In genomic region chr10:85786401-85786899, GRCh38 we compare ENCODE assay signal across 13 cellular contexts.
DNase-seq lines count a peak whose midpoint lies in the region; FAIRE-seq and TF ChIP-seq lines count a peak whose summit lies in the region.
"Had no signal": no experiment of that assay in that cellular context is flagged by ENCODE, and none has a peak within 500 bp of the region (broad histone marks: within the 10 kb centered on the region; RNA-seq: fewer than 3 reads in every experiment).

No MANE protein-coding gene starts in this region.

- no peaks in the 10 kb centered on the region for H3K9me3 Mint-ChIP-seq in activated CD4-positive, alpha-beta memory T cell treated with anti-CD3 and anti-CD28 coated beads for 36 hours
- H3K9me3 Mint-ChIP-seq in activated CD4-positive, alpha-beta memory T cell treated with anti-CD3 and anti-CD28 coated beads, Interleukin-2, amount 10 ng/mL, durations not matched to agents 7 days and 5 days: no peaks in the 10 kb centered on the region
- H3K9me3 Mint-ChIP-seq in endodermal cell: no peaks in the 10 kb centered on the region
- H3K9me3 Mint-ChIP-seq in progenitor cell of endocrine pancreas (ENCODE audit: low read depth): no peaks in the 10 kb centered on the region
- H3K9me3 Mint-ChIP-seq: activated naive CD8-positive, alpha-beta T cell treated with anti-CD3 and anti-CD28 coated beads, Interleukin-2, amount 10 ng/mL, durations not matched to agents 7 days and 5 days had no signal

- peaks cover 3% of the 10 kb centered on the region for H3K27me3 Mint-ChIP-seq in activated CD4-positive, alpha-beta memory T cell treated with anti-CD3 and anti-CD28 coated beads for 36 hours
- H3K27me3 Mint-ChIP-seq in activated CD4-positive, alpha-beta memory T cell treated with anti-CD3 and anti-CD28 coated beads, Interleukin-2, amount 10 ng/mL, durations not matched to agents 7 days and 5 days: no peaks in the 10 kb centered on the region
- H3K27me3 Mint-ChIP-seq in endodermal cell (ENCODE audit: insufficient read depth): no peaks in the 10 kb centered on the region
- peaks cover 18% of the 10 kb centered on the region for H3K27me3 Mint-ChIP-seq in progenitor cell of endocrine pancreas
- H3K27me3 Mint-ChIP-seq: activated naive CD8-positive, alpha-beta T cell treated with anti-CD3 and anti-CD28 coated beads, Interleukin-2, amount 10 ng/mL, durations not matched to agents 7 days and 5 days had no signal

- FAIRE-seq in frontal cortex (lab: Jason Lieb, UNC): no peak
- FAIRE-seq: TTC549 had no signal

- CTCF ChIA-PET in activated CD4-positive, alpha-beta memory T cell treated with anti-CD3 and anti-CD28 coated beads for 36 hours (lab: Charles Lee): no interaction called here
- CTCF ChIA-PET in activated CD4-positive, alpha-beta memory T cell treated with anti-CD3 and anti-CD28 coated beads, Interleukin-2, amount 10 ng/mL, durations not matched to agents 7 days and 5 days (lab: Charles Lee): no interaction called here

- 53 to 71% methylated on average over 4 to 10 of the region's 10 CpGs for WGBS in endodermal cell (ENCODE audit: insufficient coverage in 1 of 2, insufficient read length in 1 of 2), 2 experiments

- intact Hi-C loops in activated CD4-positive, alpha-beta memory T cell treated with anti-CD3 and anti-CD28 coated beads for 36 hours (cut with micrococcal nuclease): no loop called here

- H3K27ac Mint-ChIP-seq in activated CD4-positive, alpha-beta memory T cell treated with anti-CD3 and anti-CD28 coated beads for 36 hours: no peak overlapping the region
- no peak overlapping the region for H3K27ac Mint-ChIP-seq in activated CD4-positive, alpha-beta memory T cell treated with anti-CD3 and anti-CD28 coated beads, Interleukin-2, amount 10 ng/mL, durations not matched to agents 7 days and 5 days
- H3K27ac Mint-ChIP-seq in endodermal cell: no peak overlapping the region
- no peak overlapping the region for H3K27ac Mint-ChIP-seq in progenitor cell of endocrine pancreas
- H3K27ac Mint-ChIP-seq: activated naive CD8-positive, alpha-beta T cell treated with anti-CD3 and anti-CD28 coated beads, Interleukin-2, amount 10 ng/mL, durations not matched to agents 7 days and 5 days; B cell had no signal

- peak; percentile 14 for DNase-seq in activated CD4-positive, alpha-beta memory T cell treated with anti-CD3 and anti-CD28 coated beads for 36 hours
- no peak for DNase-seq in activated CD4-positive, alpha-beta memory T cell treated with anti-CD3 and anti-CD28 coated beads, Interleukin-2, amount 10 ng/mL, durations not matched to agents 7 days and 5 days
- DNase-seq in NCI-H146 (lab: John Stamatoyannopoulos, UW): peak; percentile 97
- peak; percentile 83 for DNase-seq in endodermal cell
- no peak for DNase-seq in progenitor cell of endocrine pancreas (ENCODE audit: low spot score, unreplicated experiment)
- no peak for DNase-seq in frontal cortex (ENCODE audit: low spot score in 2 of 2)
- no peak for DNase-seq in NCI-H1930 (lab: John Stamatoyannopoulos, UW)
- DNase-seq in G401 (ENCODE audit: low spot score): no peak
- DNase-seq: activated naive CD8-positive, alpha-beta T cell treated with anti-CD3 and anti-CD28 coated beads, Interleukin-2, amount 10 ng/mL, durations not matched to agents 7 days and 5 days; effector memory CD4-positive, alpha-beta T cell had no signal

- POLR2A ChIA-PET in activated CD4-positive, alpha-beta memory T cell treated with anti-CD3 and anti-CD28 coated beads for 36 hours (lab: Charles Lee): no interaction called here
- POLR2A ChIA-PET in activated CD4-positive, alpha-beta memory T cell treated with anti-CD3 and anti-CD28 coated beads, Interleukin-2, amount 10 ng/mL, durations not matched to agents 7 days and 5 days (lab: Charles Lee): no interaction called here

- H3K4me3 Mint-ChIP-seq in activated CD4-positive, alpha-beta memory T cell treated with anti-CD3 and anti-CD28 coated beads for 36 hours: no peak overlapping the region
- no peak overlapping the region for H3K4me3 Mint-ChIP-seq in activated CD4-positive, alpha-beta memory T cell treated with anti-CD3 and anti-CD28 coated beads, Interleukin-2, amount 10 ng/mL, durations not matched to agents 7 days and 5 days
- H3K4me3 Mint-ChIP-seq in endodermal cell (no peak overlapping the region), progenitor cell of endocrine pancreas (ENCODE audit: low read depth) (no peak overlapping the region)
- H3K4me3 Mint-ChIP-seq: activated naive CD8-positive, alpha-beta T cell treated with anti-CD3 and anti-CD28 coated beads, Interleukin-2, amount 10 ng/mL, durations not matched to agents 7 days and 5 days; B cell had no signal

- in situ Hi-C loops in G401 (cut with HindIII; ENCODE audit: low sequenced_read_pairs): no loop called here

- H3K4me3 ChIP-seq in endodermal cell (ENCODE audit: low read length): no peak overlapping the region

- H3K9ac ChIP-seq in endodermal cell (ENCODE audit: extremely low read depth, low read length, poor library complexity, severe bottlenecking): no peak overlapping the region

- H3K4me1 ChIP-seq in endodermal cell (ENCODE audit: control insufficient read depth, insufficient read depth, low read length): no peaks in the 10 kb centered on the region

- no peaks in the 10 kb centered on the region for H3K4me1 Mint-ChIP-seq in activated CD4-positive, alpha-beta memory T cell treated with anti-CD3 and anti-CD28 coated beads for 36 hours (ENCODE audit: low read depth)
- H3K4me1 Mint-ChIP-seq in activated CD4-positive, alpha-beta memory T cell treated with anti-CD3 and anti-CD28 coated beads, Interleukin-2, amount 10 ng/mL, durations not matched to agents 7 days and 5 days: no peaks in the 10 kb centered on the region
- H3K4me1 Mint-ChIP-seq in endodermal cell (peaks cover 11% of the 10 kb centered on the region), progenitor cell of endocrine pancreas (ENCODE audit: low read depth) (no peaks in the 10 kb centered on the region)
- H3K4me1 Mint-ChIP-seq: activated naive CD8-positive, alpha-beta T cell treated with anti-CD3 and anti-CD28 coated beads, Interleukin-2, amount 10 ng/mL, durations not matched to agents 7 days and 5 days; B cell had no signal

- H3K36me3 Mint-ChIP-seq in activated CD4-positive, alpha-beta memory T cell treated with anti-CD3 and anti-CD28 coated beads for 36 hours: no peaks in the 10 kb centered on the region
- H3K36me3 Mint-ChIP-seq in activated CD4-positive, alpha-beta memory T cell treated with anti-CD3 and anti-CD28 coated beads, Interleukin-2, amount 10 ng/mL, durations not matched to agents 7 days and 5 days (ENCODE audit: low read depth): no peaks in the 10 kb centered on the region
- H3K36me3 Mint-ChIP-seq in endodermal cell (ENCODE audit: low read depth) (no peaks in the 10 kb centered on the region), progenitor cell of endocrine pancreas (ENCODE audit: insufficient read depth) (no peaks in the 10 kb centered on the region)
- H3K36me3 Mint-ChIP-seq: activated naive CD8-positive, alpha-beta T cell treated with anti-CD3 and anti-CD28 coated beads, Interleukin-2, amount 10 ng/mL, durations not matched to agents 7 days and 5 days had no signal

- H3K27me3 ChIP-seq in endodermal cell (ENCODE audit: control insufficient read depth, insufficient read depth, low read length, poor library complexity, severe bottlenecking): no peaks in the 10 kb centered on the region

- no peaks in the 10 kb centered on the region for H3K36me3 ChIP-seq in endodermal cell (ENCODE audit: control insufficient read depth, insufficient read depth, low read length)

- TF ChIP-seq CTCF in endodermal cell (conservative IDR thresholded peaks at IDR 0.05) (peak; percentile 76), progenitor cell of endocrine pancreas (IDR thresholded peaks at IDR 0.05; ENCODE audit: unreplicated experiment) (peak; percentile 52)

- no peaks in the 10 kb centered on the region for H3K9me3 ChIP-seq in endodermal cell (ENCODE audit: control insufficient read depth, low read length)

- no peak overlapping the region for H3K27ac ChIP-seq in endodermal cell (ENCODE audit: low read depth, low read length)
- H3K27ac ChIP-seq: HL-60 had no signal

Comparison
In these comparisons a context has a peak if more than half of its experiments do, and no peak if none do; other contexts are left out.
1. DNase-seq: peak in activated CD4-positive, alpha-beta memory T cell treated with anti-CD3 and anti-CD28 coated beads for 36 hours (single experiment), NCI-H146 (single experiment) and endodermal cell (single experiment); none in activated CD4-positive, alpha-beta memory T cell treated with anti-CD3 and anti-CD28 coated beads, Interleukin-2, amount 10 ng/mL, durations not matched to agents 7 days and 5 days (single experiment), progenitor cell of endocrine pancreas (single experiment), frontal cortex (0 of 2), NCI-H1930 (0 of 2) and G401 (single experiment).